25 cellular contexts compared by ENCODE assay signal in the genomic region with DNA sequence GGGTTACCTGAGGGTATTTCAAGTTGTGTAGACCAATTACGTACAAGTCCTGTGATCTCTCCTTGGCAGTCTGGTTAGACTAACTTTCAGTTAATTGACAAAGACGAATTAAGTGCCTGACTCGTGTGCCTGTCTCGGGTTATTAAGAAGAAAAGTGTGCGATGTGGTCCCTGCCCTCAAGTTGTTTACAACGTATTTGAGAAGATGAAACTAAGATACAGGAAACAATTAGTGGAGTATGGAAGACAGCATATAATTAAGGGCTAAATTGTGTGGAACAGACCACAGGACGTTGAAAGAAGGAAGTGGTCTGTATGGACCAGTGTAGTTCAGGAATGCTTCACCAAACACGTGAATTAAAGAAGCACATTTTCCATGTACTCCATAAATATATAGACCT.
"Had no signal": no experiment of that assay in that cellular context is flagged by ENCODE, and none has a peak within 500 bp of the region (broad histone marks: within the 10 kb centered on the region; RNA-seq: fewer than 3 reads in every experiment).

No MANE protein-coding gene starts in this region.

- H3K4me3 Mint-ChIP-seq: activated CD4-positive, alpha-beta memory T cell treated with anti-CD3 and anti-CD28 coated beads, Interleukin-2, amount 10 ng/mL, durations not matched to agents 7 days and 5 days; activated CD8-positive, alpha-beta memory T cell treated with anti-CD3 and anti-CD28 coated beads, Interleukin-2, amount 10 ng/mL, durations not matched to agents 7 days and 5 days; activated naive CD4-positive, alpha-beta T cell treated with anti-CD3 and anti-CD28 coated beads for 36 hours; central memory CD8-positive, alpha-beta T cell; naive thymus-derived CD4-positive, alpha-beta T cell; neural progenitor cell; T-helper 2 cell treated with Interferon-gamma antibody and Interleukin-4, amounts not matched to agents 5 μg/mL and 100 μg/mL, for 36 hours; WTC11 had no signal

- H3K4me1 ChIP-seq: foreskin keratinocyte, neural progenitor cell, prostate gland, uterus had no signal

- H3K27ac ChIP-seq: brain microvascular endothelial cell, coronary artery, foreskin keratinocyte, neural progenitor cell, prostate gland, skin epidermis, tibial nerve, uterus had no signal

- H2AFZ ChIP-seq: neural progenitor cell had no signal

- H3K36me3 ChIP-seq: brain microvascular endothelial cell, neural progenitor cell, prostate gland, tibial nerve, uterus had no signal

- FAIRE-seq: keratinocyte had no signal

- H3K4me1 Mint-ChIP-seq: activated CD4-positive, alpha-beta memory T cell treated with anti-CD3 and anti-CD28 coated beads, Interleukin-2, amount 10 ng/mL, durations not matched to agents 7 days and 5 days; activated CD8-positive, alpha-beta memory T cell treated with anti-CD3 and anti-CD28 coated beads, Interleukin-2, amount 10 ng/mL, durations not matched to agents 7 days and 5 days; central memory CD8-positive, alpha-beta T cell; naive thymus-derived CD4-positive, alpha-beta T cell had no signal

- H3K9ac ChIP-seq: neural progenitor cell had no signal

- ATAC-seq: activated CD8-positive, alpha-beta memory T cell treated with anti-CD3 and anti-CD28 coated beads, Interleukin-2, amount 10 ng/mL, durations not matched to agents 7 days and 5 days; foreskin keratinocyte; left lobe of liver; naive thymus-derived CD4-positive, alpha-beta T cell; right cardiac atrium; stimulated activated naive CD8-positive, alpha-beta T cell treated with anti-CD3 and anti-CD28 coated beads, Interleukin-15, Interleukin-2, amounts not matched to agents 100 U/mL and 50 U/mL, for 24 hours; WTC11 had no signal

- DNase-seq: activated CD4-positive, alpha-beta memory T cell treated with anti-CD3 and anti-CD28 coated beads, Interleukin-2, amount 10 ng/mL, durations not matched to agents 7 days and 5 days; activated CD4-positive, alpha-beta T cell treated with anti-CD3 and anti-CD28 coated beads for 48 hours; activated CD8-positive, alpha-beta memory T cell treated with anti-CD3 and anti-CD28 coated beads, Interleukin-2, amount 10 ng/mL, durations not matched to agents 7 days and 5 days; activated naive CD4-positive, alpha-beta T cell treated with anti-CD3 and anti-CD28 coated beads for 36 hours; brain microvascular endothelial cell; foreskin keratinocyte; glutamatergic neuron; hypothalamus; naive thymus-derived CD4-positive, alpha-beta T cell; right cardiac atrium; stimulated activated naive CD8-positive, alpha-beta T cell treated with anti-CD3 and anti-CD28 coated beads, Interleukin-15, Interleukin-2, amounts not matched to agents 100 U/mL and 50 U/mL, for 24 hours; substantia nigra; uterus had no signal

- H3K9me3 Mint-ChIP-seq: activated CD4-positive, alpha-beta memory T cell treated with anti-CD3 and anti-CD28 coated beads, Interleukin-2, amount 10 ng/mL, durations not matched to agents 7 days and 5 days; activated naive CD4-positive, alpha-beta T cell treated with anti-CD3 and anti-CD28 coated beads for 36 hours; activated T-helper 2 cell treated with anti-CD3 and anti-CD28 coated beads, Interferon-gamma antibody, Interleukin-2, Interleukin-4, amounts not matched to agents 10 μg/mL and 5 μg/mL and 100 μg/mL, durations not matched to agents 14 hours and 24 hours and 36 hours; central memory CD8-positive, alpha-beta T cell; naive thymus-derived CD4-positive, alpha-beta T cell; neural progenitor cell; T-helper 2 cell treated with Interferon-gamma antibody and Interleukin-4, amounts not matched to agents 5 μg/mL and 100 μg/mL, for 36 hours; WTC11 had no signal

- H3K27ac Mint-ChIP-seq: activated CD4-positive, alpha-beta memory T cell treated with anti-CD3 and anti-CD28 coated beads, Interleukin-2, amount 10 ng/mL, durations not matched to agents 7 days and 5 days; activated CD8-positive, alpha-beta memory T cell treated with anti-CD3 and anti-CD28 coated beads, Interleukin-2, amount 10 ng/mL, durations not matched to agents 7 days and 5 days; activated naive CD4-positive, alpha-beta T cell treated with anti-CD3 and anti-CD28 coated beads for 36 hours; activated T-helper 2 cell treated with anti-CD3 and anti-CD28 coated beads, Interferon-gamma antibody, Interleukin-2, Interleukin-4, amounts not matched to agents 10 μg/mL and 5 μg/mL and 100 μg/mL, durations not matched to agents 14 hours and 24 hours and 36 hours; naive thymus-derived CD4-positive, alpha-beta T cell; neural progenitor cell; T-helper 2 cell treated with Interferon-gamma antibody and Interleukin-4, amounts not matched to agents 5 μg/mL and 100 μg/mL, for 36 hours; WTC11 had no signal

- H3K27me3 ChIP-seq: brain microvascular endothelial cell, foreskin keratinocyte, neural progenitor cell, tibial nerve, uterus had no signal

- H3K9me3 ChIP-seq: prostate gland, tibial nerve, uterus had no signal

- H3K4me3 ChIP-seq: coronary artery, lung, neural progenitor cell, prostate gland, skin epidermis, tibial nerve, uterus had no signal

- H3K36me3 Mint-ChIP-seq: activated CD8-positive, alpha-beta memory T cell treated with anti-CD3 and anti-CD28 coated beads, Interleukin-2, amount 10 ng/mL, durations not matched to agents 7 days and 5 days; naive thymus-derived CD4-positive, alpha-beta T cell; neural progenitor cell; WTC11 had no signal

- H3K4me2 ChIP-seq: neural progenitor cell had no signal
